ENCODE assay signal across 8 cellular contexts in the genomic region with DNA sequence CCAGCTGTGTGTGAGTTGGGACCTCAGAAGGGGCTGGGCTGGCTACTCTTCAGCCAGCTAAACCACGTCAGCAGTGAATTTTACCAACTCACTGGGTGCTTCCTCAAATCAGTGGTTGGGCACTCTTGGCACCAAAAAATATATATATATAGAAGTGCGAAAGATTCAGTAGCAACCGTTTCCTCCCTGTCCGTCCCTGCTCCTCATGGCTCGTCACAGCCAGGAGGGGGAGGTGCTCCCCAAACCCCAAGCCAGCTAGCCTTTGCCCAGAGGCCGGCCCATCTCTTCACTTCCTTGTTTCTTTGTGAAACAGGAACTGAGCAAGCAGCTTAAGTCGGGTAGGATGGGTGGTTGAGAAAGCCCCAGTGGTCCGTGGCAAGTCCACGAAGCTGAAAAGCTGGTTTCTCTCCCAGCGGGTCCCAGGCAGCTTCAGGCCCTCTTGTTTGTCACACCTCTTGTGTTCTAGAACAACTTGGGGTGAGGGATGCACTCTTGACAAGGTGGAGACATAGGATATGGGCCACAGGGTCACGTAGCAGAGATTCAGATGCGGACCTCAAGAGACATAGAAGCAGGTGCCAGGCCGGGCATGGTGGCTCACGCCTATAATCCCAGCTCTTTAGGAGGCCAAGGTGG. TPM values are rescaled to one million over a fixed set of nuclear protein-coding genes. Genes with fewer than 3 reads are reported as not detected.
A peak's percentile ranks its signal among the peaks of the same experiment; 100 is the strongest.
DNase-seq lines count a peak whose midpoint lies in the region; ATAC-seq, FAIRE-seq and TF ChIP-seq lines count a peak whose summit lies in the region.

No MANE protein-coding gene starts in this region.

- TF ChIP-seq EP300 in HepG2 (IDR thresholded peaks at IDR 0.05; ENCODE audit: low read depth in 2 of 2, low read length in 2 of 2) (no peak), HepG2 (CRISPR knock-in tag; IDR thresholded peaks at IDR 0.05; ENCODE audit: borderline replicate concordance) (no peak)

- H3K4me1 Mint-ChIP-seq in CD4-positive, alpha-beta T cell (ENCODE audit: low read depth), result peaks cover 87% of the 10 kb centered on the region

- H3K4me1 ChIP-seq in HepG2 (ENCODE audit: insufficient read depth, low read length) (peaks cover 79% of the 10 kb centered on the region), uterus (no peaks in the 10 kb centered on the region)

- POLR2A ChIA-PET in CD4-positive, alpha-beta T cell (lab: Charles Lee), result interaction anchor here (0.9 to 8.8 kb wide), 4 partner anchors 8 to 48 kb away, joined by 3 to 162 read pairs (median 7); partner anchors contain the start of gene SASH3
- POLR2A ChIA-PET in HepG2 (lab: Yijun Ruan, JAX), result no interaction called here

- no peak for TF ChIP-seq RAD21 in HepG2 (CRISPR knock-in tag; IDR thresholded peaks at IDR 0.05)

- ATAC-seq in CD4-positive, alpha-beta T cell (ENCODE audit: poor library complexity), result no peak
- ATAC-seq in GM19351 (IDR thresholded peaks at IDR 0.05; ENCODE audit: unreplicated experiment) (peak; percentile 72), HG03280 (IDR thresholded peaks at IDR 0.05; ENCODE audit: unreplicated experiment) (peak; percentile 75), HepG2 (no peak), omental fat pad (ENCODE audit: low FRiP score) (no peak)

- no peaks in the 10 kb centered on the region for H3K9me3 ChIP-seq in CD4-positive, alpha-beta T cell (ENCODE audit: control insufficient read depth, low read length)
- H3K9me3 ChIP-seq in HepG2 (ENCODE audit: low read length) (no peaks in the 10 kb centered on the region), uterus (no peaks in the 10 kb centered on the region)

- peak overlapping the region; percentile 7; the same call in 1 of the 2 replicates for H3K4me2 ChIP-seq in HepG2 (ENCODE audit: low read depth, low read length)

- H3K27me3 ChIP-seq in CD4-positive, alpha-beta T cell (ENCODE audit: control insufficient read depth, insufficient read depth, low read length), result no peaks in the 10 kb centered on the region
- no peaks in the 10 kb centered on the region for H3K27me3 ChIP-seq in HepG2 (ENCODE audit: control insufficient read depth in 1 of 2, insufficient read depth in 2 of 2, low read length in 2 of 2)
- H3K27me3 ChIP-seq in uterus, result no peaks in the 10 kb centered on the region

- peak in 2 of 10 experiments; percentile 18 to 28 for DNase-seq in CD4-positive, alpha-beta T cell
- DNase-seq in activated CD4-positive, alpha-beta T cell treated with anti-CD3 and anti-CD28 coated beads, Interleukin-2, amount 50 U/mL, for 48 hours, result peak; percentile 43 to 61
- DNase-seq in HepG2 (ENCODE audit: low spot score) (no peak), HCEC 1CT (no peak), omental fat pad (ENCODE audit: low spot score) (no peak), uterus (no peak)

- H3K27me3 Mint-ChIP-seq in CD4-positive, alpha-beta T cell, result no peaks in the 10 kb centered on the region

- H3K4me3 ChIP-seq in HepG2 (replicated peaks in 1 of 3; ENCODE audit: insufficient read depth in 1 of 3, low read depth in 2 of 3, low read length in 3 of 3), result no peak overlapping the region
- no peak overlapping the region for H3K4me3 ChIP-seq in uterus

- intact Hi-C loops in CD4-positive, alpha-beta T cell (cut with DNase I, micrococcal nuclease), result no loop called here
- intact Hi-C loops in HepG2 (cut with micrococcal nuclease; ENCODE audit: unreplicated experiment) (no loop called here), uterus (cut with DNase I; ENCODE audit: low total_unique reads) (no loop called here)

- no peaks in the 10 kb centered on the region for H3K36me3 Mint-ChIP-seq in CD4-positive, alpha-beta T cell (ENCODE audit: low read depth)

- no peaks in the 10 kb centered on the region for H3K79me2 ChIP-seq in HepG2 (ENCODE audit: insufficient read depth, low read length)

- FAIRE-seq in HepG2 (lab: Jason Lieb, UNC), result no peak

- H3K27ac Mint-ChIP-seq in CD4-positive, alpha-beta T cell, result peak overlapping the region; percentile 99

- no TSS peak for BruUV-seq in HepG2 (replicated peaks; lab: Mats Ljungman, UMichigan)

- TF ChIP-seq POLR2A in HepG2 (IDR thresholded peaks at IDR 0.05; ENCODE audit: insufficient read depth in 1 of 2, low read depth in 2 of 2, low read length in 2 of 2) (no peak), uterus (IDR thresholded peaks at IDR 0.05) (no peak)

- H3K27ac ChIP-seq in CD4-positive, alpha-beta T cell (ENCODE audit: low read depth, low read length), result peak overlapping the region; percentile 66
- H3K27ac ChIP-seq in HepG2 (ENCODE audit: extremely low read length, insufficient read depth, low read length), result no peak overlapping the region
- no peak overlapping the region for H3K27ac ChIP-seq in uterus

- in situ Hi-C loops in HepG2 (cut with HindIII; ENCODE audit: extremely low pct_ligation_motif_present, low pct_unique_long_range_greater_than_20kb), result no loop called here

- CTCF ChIA-PET in CD4-positive, alpha-beta T cell (lab: Charles Lee), result interaction anchor here (1.1 to 2.1 kb wide), 3 partner anchors 10 to 307 kb away, joined by 3 to 9 read pairs (median 4); no protein-coding TSS in a partner anchor
- CTCF ChIA-PET in HepG2 (lab: Yijun Ruan, JAX; ENCODE audit: low intra/inter-chr PET ratio, low total read pairs), result no interaction called here

- no peak overlapping the region for H3K9ac ChIP-seq in HepG2 (ENCODE audit: insufficient read depth, low read depth, low read length)

- H2AFZ ChIP-seq in HepG2 (ENCODE audit: low read length), result no peak overlapping the region

- no peak for TF ChIP-seq CTCF in CD4-positive, alpha-beta T cell (IDR thresholded peaks at IDR 0.05)
- TF ChIP-seq CTCF in HepG2 (CRISPR knock-in tag; IDR thresholded peaks at IDR 0.05) (no peak), omental fat pad (IDR thresholded peaks at IDR 0.05) (no peak), uterus (IDR thresholded peaks at IDR 0.05) (no peak)

- peak overlapping the region; percentile 68 for H3K4me3 Mint-ChIP-seq in CD4-positive, alpha-beta T cell

- no peaks in the 10 kb centered on the region for H3K36me3 ChIP-seq in HepG2 (replicated peaks in 1 of 2; ENCODE audit: control insufficient read depth in 1 of 2, insufficient read depth in 2 of 2, low read length in 2 of 2)
- no peaks in the 10 kb centered on the region for H3K36me3 ChIP-seq in uterus

- 92% methylated on average over 8 of the region's 14 CpGs for WGBS in HepG2 (ENCODE audit: low lambda C conversion rate)

- no peaks in the 10 kb centered on the region for H4K20me1 ChIP-seq in HepG2 (ENCODE audit: insufficient read depth, low read length)

- H3K9me3 Mint-ChIP-seq in CD4-positive, alpha-beta T cell, result no peaks in the 10 kb centered on the region

RNA-seq across cellular contexts. Expression of gene SASH3, which starts 6.8 kb away (rescaled TPM):
- 10 to 100 TPM; 69.0 to 70.8 TPM for total RNA-seq in CD4-positive, alpha-beta T cell
- total RNA-seq in HepG2 (2016; rRNA removed; fragmentation: Illumina TruSeq; extraction: Trizol) (not detected in 2 replicates), omental fat pad (10 to 100 TPM in 3 of 4 donors, 1 to 10 TPM in 1; 9.4 to 26.7 (median 20.6) TPM), uterus (1 to 10 TPM in 3 of 4 donors, under 1 TPM in 1; 0.26 to 4.1 (median 2.9) TPM)
- not detected in 2 replicates for total RNA-seq in HepG2 (2016; cell fraction: cytosol; rRNA removed; fragmentation: Illumina TruSeq; extraction: Trizol; ENCODE audit: low read depth)
- not detected in 2 replicates for total RNA-seq in HepG2 (2016; cell fraction: insoluble cytoplasmic fraction; rRNA removed; fragmentation: Illumina TruSeq; extraction: Trizol)
- total RNA-seq in HepG2 (2016; cell fraction: membrane; rRNA removed; fragmentation: Illumina TruSeq; extraction: Trizol), result not detected in 2 replicates
- total RNA-seq in HepG2 (2016; cell fraction: nucleus; rRNA removed; fragmentation: Illumina TruSeq; extraction: Trizol), result not detected in 2 replicates
- 0.08 and 0.09 TPM in 2 replicates for polyA plus RNA-seq in HepG2 (2011; rRNA removed)
- 0.11 and 0.12 TPM in 2 replicates for polyA plus RNA-seq in HepG2 (2011; cell fraction: cytosol; rRNA removed)
- 0.03 and 0.10 TPM in 2 replicates for polyA plus RNA-seq in HepG2 (2011; cell fraction: nucleus; rRNA removed)
- polyA plus RNA-seq in HepG2 (2012), result 0.11 TPM in 1 of 2 replicates, not detected in the other
- not detected in 2 replicates for polyA plus RNA-seq in HepG2 (2016; cell fraction: cytosol; fragmentation: Illumina TruSeq; extraction: Trizol; ENCODE audit: low read depth)
- polyA plus RNA-seq in HepG2 (2016; cell fraction: insoluble cytoplasmic fraction; fragmentation: Illumina TruSeq; extraction: Trizol; ENCODE audit: low read depth), result not detected in 2 replicates
- not detected in 2 replicates for polyA plus RNA-seq in HepG2 (2016; cell fraction: membrane; fragmentation: Illumina TruSeq; extraction: Trizol; ENCODE audit: low read depth)
- not detected in 2 replicates for polyA plus RNA-seq in HepG2 (2016; cell fraction: nucleus; fragmentation: Illumina TruSeq; extraction: Trizol; ENCODE audit: insufficient read depth, low read depth)
- polyA minus RNA-seq in HepG2 (2011; rRNA and poly(A)+ RNA removed; ENCODE audit: low replicate concordance), result 0.07 TPM in 1 of 2 replicates, not detected in the other
- not detected in 2 replicates for polyA minus RNA-seq in HepG2 (2011; cell fraction: cytosol; rRNA and poly(A)+ RNA removed)
- not detected in 2 replicates for polyA minus RNA-seq in HepG2 (2011; cell fraction: nucleus; rRNA and poly(A)+ RNA removed)

RNA-seq across cellular contexts. Expression of gene XPNPEP2, which starts 34.1 kb away (rescaled TPM):
- total RNA-seq in CD4-positive, alpha-beta T cell, result under 1 TPM; 0.16 to 0.17 TPM
- total RNA-seq in HepG2 (2016; rRNA removed; fragmentation: Illumina TruSeq; extraction: Trizol) (0.49 and 1.1 TPM in 2 replicates), omental fat pad (1 to 10 TPM; 2.4 to 7.8 (median 5.3) TPM), uterus (1 to 10 TPM; 2.9 to 4.6 (median 3.9) TPM)
- not detected in 2 replicates for total RNA-seq in HepG2 (2016; cell fraction: cytosol; rRNA removed; fragmentation: Illumina TruSeq; extraction: Trizol; ENCODE audit: low read depth)
- total RNA-seq in HepG2 (2016; cell fraction: insoluble cytoplasmic fraction; rRNA removed; fragmentation: Illumina TruSeq; extraction: Trizol), result 0.34 and 1.1 TPM in 2 replicates
- total RNA-seq in HepG2 (2016; cell fraction: membrane; rRNA removed; fragmentation: Illumina TruSeq; extraction: Trizol), result 0.15 and 0.17 TPM in 2 replicates
- 0.68 and 1.3 TPM in 2 replicates for total RNA-seq in HepG2 (2016; cell fraction: nucleus; rRNA removed; fragmentation: Illumina TruSeq; extraction: Trizol)
- 1.8 and 3.8 TPM in 2 replicates for polyA plus RNA-seq in HepG2 (2011; rRNA removed)
- 1.5 and 1.7 TPM in 2 replicates for polyA plus RNA-seq in HepG2 (2011; cell fraction: cytosol; rRNA removed)
- polyA plus RNA-seq in HepG2 (2011; cell fraction: nucleus; rRNA removed), result 3.5 and 4.1 TPM in 2 replicates
- polyA plus RNA-seq in HepG2 (2012), result 3.9 and 5.5 TPM in 2 replicates
- polyA plus RNA-seq in HepG2 (2016; cell fraction: cytosol; fragmentation: Illumina TruSeq; extraction: Trizol; ENCODE audit: low read depth), result 0.06 and 0.21 TPM in 2 replicates
- polyA plus RNA-seq in HepG2 (2016; cell fraction: insoluble cytoplasmic fraction; fragmentation: Illumina TruSeq; extraction: Trizol; ENCODE audit: low read depth), result 0.59 and 0.69 TPM in 2 replicates
- 0.15 and 0.25 TPM in 2 replicates for polyA plus RNA-seq in HepG2 (2016; cell fraction: membrane; fragmentation: Illumina TruSeq; extraction: Trizol; ENCODE audit: low read depth)
- polyA plus RNA-seq in HepG2 (2016; cell fraction: nucleus; fragmentation: Illumina TruSeq; extraction: Trizol; ENCODE audit: insufficient read depth, low read depth), result 2.0 and 2.7 TPM in 2 replicates
- polyA minus RNA-seq in HepG2 (2011; rRNA and poly(A)+ RNA removed; ENCODE audit: low replicate concordance), result 2.4 TPM in 1 of 2 replicates, not detected in the other
- 0.53 and 1.3 TPM in 2 replicates for polyA minus RNA-seq in HepG2 (2011; cell fraction: cytosol; rRNA and poly(A)+ RNA removed)
- polyA minus RNA-seq in HepG2 (2011; cell fraction: nucleus; rRNA and poly(A)+ RNA removed), result 2.1 and 2.9 TPM in 2 replicates

Comparison
In these comparisons a context has a peak if more than half of its experiments do, and no peak if none do; other contexts are left out.
1. ATAC-seq: peak in GM19351 (single experiment) and HG03280 (single experiment); none in CD4-positive, alpha-beta T cell (single experiment), HepG2 (single experiment) and omental fat pad (single experiment).
2. DNase-seq: peak in activated CD4-positive, alpha-beta T cell treated with anti-CD3 and anti-CD28 coated beads, Interleukin-2, amount 50 U/mL, for 48 hours (2 of 2); none in HepG2 (single experiment), HCEC 1CT (single experiment), omental fat pad (single experiment) and uterus (0 of 2).